In the genomic region with DNA sequence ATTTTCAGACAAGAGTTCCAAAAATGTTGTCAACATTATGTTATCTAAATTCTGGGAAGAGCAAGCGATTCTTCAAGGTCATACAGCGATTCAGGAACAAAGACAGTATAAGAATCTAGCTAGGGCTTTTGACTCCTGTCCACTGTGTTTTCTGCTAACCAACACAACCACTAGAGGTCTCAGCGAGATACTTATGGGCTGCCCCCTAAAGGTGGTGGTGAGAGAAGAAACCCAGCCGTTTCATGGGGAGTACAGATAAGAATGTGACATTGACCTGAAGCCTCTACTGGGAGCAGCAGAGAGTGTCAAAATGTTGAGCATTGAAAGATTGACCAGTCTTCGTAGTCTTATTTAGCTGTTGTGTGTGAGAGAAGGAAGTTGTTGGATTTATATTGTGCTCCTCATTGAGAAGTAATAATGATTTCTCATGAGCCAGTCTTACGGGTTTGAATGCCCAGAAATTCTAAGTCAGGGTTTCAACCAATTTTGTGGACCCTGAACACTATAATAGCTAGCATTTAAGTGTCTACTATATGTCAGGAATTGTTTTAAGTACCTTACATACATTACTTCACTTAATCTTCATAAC, we compare ENCODE assay signal across 8 cellular contexts.
A peak's percentile ranks its signal among the peaks of the same experiment; 100 is the strongest.
DNase-seq lines count a peak whose midpoint lies in the region; ATAC-seq, FAIRE-seq and TF ChIP-seq lines count a peak whose summit lies in the region.

No MANE protein-coding gene starts in this region.

- no peak overlapping the region for H3K4me3 ChIP-seq in A549
- H3K4me3 ChIP-seq in brain microvascular endothelial cell (ENCODE audit: low read depth, low read length): no peak overlapping the region

- H3K36me3 ChIP-seq in brain microvascular endothelial cell (replicated peaks): no peaks in the 10 kb centered on the region

- TF ChIP-seq RAD21 in A549 (conservative IDR thresholded peaks at IDR 0.05 in 1 of 2, IDR thresholded peaks at IDR 0.05 in 1 of 2): peak; percentile 68 to 76

- WGBS in A549 (ENCODE audit: missing lambda C conversion rate): 21% methylated on average over 6 of the region's 6 CpGs

- no peaks in the 10 kb centered on the region; the same call in 2 of the 3 replicates for H3K9me3 ChIP-seq in A549

- no peak overlapping the region for H3K4me2 ChIP-seq in A549

- no peak for TF ChIP-seq POLR2A in A549 (IDR thresholded peaks at IDR 0.05; ENCODE audit: low read length)

- CTCF ChIA-PET in A549 (lab: Yijun Ruan, JAX): interaction anchor here (0.6 to 3.9 kb wide), 27 partner anchors 9 to 774 kb away, joined by 3 to 17 read pairs (median 4); no protein-coding TSS in a partner anchor

- ATAC-seq in A549: peak; percentile 100
- ATAC-seq in HG02763 (IDR thresholded peaks at IDR 0.05; ENCODE audit: unreplicated experiment): peak; percentile 99

- POLR2A ChIA-PET in A549 (lab: Yijun Ruan, JAX): no interaction called here

- TF ChIP-seq CTCF in A549 (IDR thresholded peaks at IDR 0.05) (peak; percentile 85), GM13976 (IDR thresholded peaks at IDR 0.05; ENCODE audit: borderline replicate concordance, control extremely low read depth, extremely low read depth, insufficient read depth, missing control alignments) (peak; percentile 90), brain microvascular endothelial cell (IDR thresholded peaks at IDR 0.05; ENCODE audit: low read depth, low read length, missing control alignments) (peak; percentile 97)

- no peaks in the 10 kb centered on the region for H3K27me3 ChIP-seq in brain microvascular endothelial cell (replicated peaks)

- FAIRE-seq in A549 (lab: Jason Lieb, UNC): no peak

- peaks cover 20% of the 10 kb centered on the region for H3K4me1 ChIP-seq in A549

- in situ Hi-C loops in GM13976 (cut with MboI; ENCODE audit: low sequenced_read_pairs, unreplicated experiment): loop anchor here (25.0 kb wide), 1 partner anchor 453 kb away; no protein-coding TSS in a partner anchor
- in situ Hi-C loops in brain microvascular endothelial cell (cut with HindIII; ENCODE audit: low pct_ligation_motif_present, low sequenced_read_pairs): no loop called here

- H3K27ac ChIP-seq in A549 (no peak overlapping the region), brain microvascular endothelial cell (no peak overlapping the region)

- no peak for TF ChIP-seq EP300 in A549 (IDR thresholded peaks at IDR 0.05)

- DNase-seq in A549 (ENCODE audit: low read depth in 1 of 2, low spot score in 1 of 2): peak; percentile 74 to 81
- DNase-seq in GM13976 (ENCODE audit: low spot score): peak; percentile 77
- DNase-seq in NCI-H1105 (lab: John Stamatoyannopoulos, UW): peak; percentile 28
- DNase-seq in SW480 (ENCODE audit: low spot score): peak; percentile 87
- DNase-seq in brain microvascular endothelial cell: peak; percentile 63
- peak; percentile 82 for DNase-seq in kidney tubule cell (ENCODE audit: low spot score)
- DNase-seq in stimulated activated CD8-positive, alpha-beta memory T cell treated with anti-CD3 and anti-CD28 coated beads, Interleukin-2, amount 100 ng/mL, for 1 hour (ENCODE audit: low read depth in 2 of 2): peak; percentile 11 to 16

TF ChIP-seq in A549, 52 proteins besides CTCF, POLR2A, EP300 and RAD21:
- TF ChIP-seq ELK1 (IDR thresholded peaks at IDR 0.05; ENCODE audit: low read depth, low read length): no peak
- no peak for TF ChIP-seq HOXB13 (CRISPR knock-in tag; IDR thresholded peaks at IDR 0.05; ENCODE audit: low read depth)
- no peak for TF ChIP-seq CEBPB (IDR thresholded peaks at IDR 0.05)
- no peak for TF ChIP-seq FOXS1 (CRISPR knock-in tag; IDR thresholded peaks at IDR 0.05)
- peak; percentile 83 for TF ChIP-seq SMC3 (IDR thresholded peaks at IDR 0.05)
- no peak for TF ChIP-seq CHD2 (IDR thresholded peaks at IDR 0.05; ENCODE audit: low read length, partially characterized antibody)

Comparison
In these comparisons a context has a peak if more than half of its experiments do, and no peak if none do; other contexts are left out.
1. DNase-seq: peak in every context shown above with its lines; median percentile 87 in SW480; 82 in kidney tubule cell; 78 in A549; 77 in GM13976; 63 in brain microvascular endothelial cell; 28 in NCI-H1105; 14 in stimulated activated CD8-positive, alpha-beta memory T cell treated with anti-CD3 and anti-CD28 coated beads, Interleukin-2, amount 100 ng/mL, for 1 hour.